In the genomic region with DNA sequence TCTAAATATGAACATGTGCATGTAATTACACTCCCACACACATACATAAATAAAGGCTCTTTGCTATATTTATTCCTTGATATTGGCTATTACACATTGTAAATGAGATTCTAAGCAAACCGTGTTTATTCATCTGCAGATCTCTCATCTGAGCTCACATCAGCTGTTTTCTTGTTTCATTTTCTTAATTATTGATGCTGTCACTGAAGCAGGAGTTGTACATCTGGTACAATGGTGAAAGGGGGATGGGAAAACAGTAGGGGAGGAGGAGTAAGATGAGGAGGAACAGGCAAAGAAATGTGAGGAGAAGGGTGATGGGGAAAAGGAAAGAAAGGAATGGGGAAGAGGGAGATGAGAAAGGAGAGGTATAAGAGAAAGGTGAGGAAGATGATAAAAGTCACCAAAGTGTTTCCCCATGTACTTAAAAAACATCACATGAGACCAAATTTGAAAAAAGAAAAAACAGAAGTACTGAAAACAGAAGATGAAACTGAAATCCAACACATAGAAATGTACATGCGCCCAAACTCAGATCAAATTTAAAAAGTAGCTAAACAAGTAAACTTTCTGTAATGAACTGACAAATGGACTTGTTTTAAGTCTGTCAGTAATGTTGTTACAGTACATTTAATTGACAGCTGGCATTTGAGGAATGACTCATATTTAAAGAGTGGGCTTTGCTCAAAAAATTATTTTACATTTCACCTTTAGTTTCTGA, we compare ENCODE assay signal across 31 cellular contexts.
A peak's percentile ranks its signal among the peaks of the same experiment; 100 is the strongest.
DNase-seq lines count a peak whose midpoint lies in the region; ATAC-seq, FAIRE-seq and TF ChIP-seq lines count a peak whose summit lies in the region.
"Had no signal": no experiment of that assay in that cellular context is flagged by ENCODE, and none has a peak within 500 bp of the region (broad histone marks: within the 10 kb centered on the region; RNA-seq: fewer than 3 reads in every experiment).

No MANE protein-coding gene starts in this region.

- H3K27ac Mint-ChIP-seq in activated CD8-positive, alpha-beta T cell treated with anti-CD3 and anti-CD28 coated beads for 36 hours = no peak overlapping the region
- no peak overlapping the region for H3K27ac Mint-ChIP-seq in activated T-cell treated with anti-CD3 and anti-CD28 coated beads, Interleukin-2, amount 50 U/mL, for 24 hours
- H3K27ac Mint-ChIP-seq: activated CD4-positive, alpha-beta T cell treated with anti-CD3 and anti-CD28 coated beads, Interleukin-2, amount 10 ng/mL, durations not matched to agents 24 days and 14 days; activated naive CD4-positive, alpha-beta T cell treated with anti-CD3 and anti-CD28 coated beads, Interleukin-2, amount 50 U/mL, for 72 hours; T-helper 17 cell had no signal

- H3K27me3 ChIP-seq in SJCRH30 (no peaks in the 10 kb centered on the region), foreskin keratinocyte (no peaks in the 10 kb centered on the region)
- H3K27me3 ChIP-seq: dorsolateral prefrontal cortex, Peyer's patch, SJSA1, spleen, testis, uterus had no signal

- TF ChIP-seq CTCF in activated CD8-positive, alpha-beta T cell treated with anti-CD3 and anti-CD28 coated beads for 36 hours (IDR thresholded peaks at IDR 0.05) = no peak
- TF ChIP-seq CTCF in foreskin keratinocyte (conservative IDR thresholded peaks at IDR 0.05) = no peak

- H3K4me1 ChIP-seq in SJCRH30 (peaks cover 10% of the 10 kb centered on the region), foreskin keratinocyte (no peaks in the 10 kb centered on the region)
- H3K4me1 ChIP-seq: Peyer's patch, SJSA1, spleen, testis, uterus had no signal

- no peaks in the 10 kb centered on the region for H3K36me3 ChIP-seq in SJCRH30
- H3K36me3 ChIP-seq: Peyer's patch, SJSA1, spleen, uterus had no signal

- no peak for FAIRE-seq in GM12891 (lab: Jason Lieb, UNC)
- FAIRE-seq: D721Med, endothelial cell of umbilical vein, GM19239 had no signal

- peaks cover 2% of the 10 kb centered on the region for H3K27me3 Mint-ChIP-seq in activated CD8-positive, alpha-beta T cell treated with anti-CD3 and anti-CD28 coated beads for 36 hours
- peaks cover 15% of the 10 kb centered on the region for H3K27me3 Mint-ChIP-seq in activated T-cell treated with anti-CD3 and anti-CD28 coated beads, Interleukin-2, amount 50 U/mL, for 24 hours

- CTCF ChIA-PET in activated CD8-positive, alpha-beta T cell treated with anti-CD3 and anti-CD28 coated beads for 36 hours (lab: Charles Lee) = interaction anchor here (0.6 to 1.4 kb wide), 4 partner anchors 8 to 531 kb away, joined by 3 read pairs; no protein-coding TSS in a partner anchor

- peak; percentile 69 for DNase-seq in DMS114 treated with DMSO at 0.1 percent for 48 hours (lab: John Stamatoyannopoulos, UW; ENCODE audit: unreplicated experiment)
- no peak for DNase-seq in SJCRH30
- no peak for DNase-seq in activated CD8-positive, alpha-beta T cell treated with anti-CD3 and anti-CD28 coated beads for 36 hours
- no peak for DNase-seq in activated T-cell treated with anti-CD3 and anti-CD28 coated beads, Interleukin-2, amount 50 U/mL, for 24 hours
- no peak for DNase-seq in foreskin keratinocyte
- DNase-seq in GM12891 (ENCODE audit: insufficient read length, low spot score) = no peak
- DNase-seq: activated CD4-positive, alpha-beta T cell treated with anti-CD3 and anti-CD28 coated beads, Interleukin-2, amount 10 ng/mL, durations not matched to agents 24 days and 14 days; aorta; caudate nucleus; dorsolateral prefrontal cortex; H7; head of caudate nucleus; left cardiac atrium; mesendoderm; NCI-H1436 treated with DMSO at 0.1 percent for 48 hours; Peyer's patch; retina; spleen; stimulated activated CD4-positive, alpha-beta T cell treated with anti-CD3 and anti-CD28 coated beads, Interleukin-4, amount 100 ng/mL, for 1 hour; stimulated activated naive CD4-positive, alpha-beta T cell; T-helper 17 cell; testis; uterus had no signal

- H3K36me3 Mint-ChIP-seq in activated CD8-positive, alpha-beta T cell treated with anti-CD3 and anti-CD28 coated beads for 36 hours (ENCODE audit: low read depth) = no peaks in the 10 kb centered on the region
- H3K36me3 Mint-ChIP-seq in activated T-cell treated with anti-CD3 and anti-CD28 coated beads, Interleukin-2, amount 50 U/mL, for 24 hours (ENCODE audit: low read depth) = no peaks in the 10 kb centered on the region
- H3K36me3 Mint-ChIP-seq: activated naive CD4-positive, alpha-beta T cell treated with anti-CD3 and anti-CD28 coated beads, Interleukin-2, amount 50 U/mL, for 72 hours had no signal

- no peaks in the 10 kb centered on the region for H3K9me3 ChIP-seq in SJCRH30 (replicated peaks)
- H3K9me3 ChIP-seq: Peyer's patch, SJSA1, spleen, testis, uterus had no signal

- no peak for TF ChIP-seq POLR2A in GM12891 (IDR thresholded peaks at IDR 0.05; ENCODE audit: low read depth, low read length)

- POLR2A ChIA-PET in activated CD8-positive, alpha-beta T cell treated with anti-CD3 and anti-CD28 coated beads for 36 hours (lab: Charles Lee) = no interaction called here

- peak overlapping the region; percentile 6; the same call in 1 of the 2 replicates for H3K27ac ChIP-seq in SJCRH30
- H3K27ac ChIP-seq in foreskin keratinocyte = no peak overlapping the region
- H3K27ac ChIP-seq: C4-2B, dorsolateral prefrontal cortex, Peyer's patch, SJSA1, spleen, testis, uterus had no signal

- intact Hi-C loops in activated CD8-positive, alpha-beta T cell treated with anti-CD3 and anti-CD28 coated beads for 36 hours (cut with micrococcal nuclease) = no loop called here

- ATAC-seq in GM19438 (IDR thresholded peaks at IDR 0.05; ENCODE audit: low read depth, unreplicated experiment) = peak; percentile 54
- ATAC-seq in HG03354 (IDR thresholded peaks at IDR 0.05; ENCODE audit: poor library complexity, severe bottlenecking, unreplicated experiment) = peak; percentile 56
- no peak for ATAC-seq in activated CD8-positive, alpha-beta T cell treated with anti-CD3 and anti-CD28 coated beads for 36 hours
- ATAC-seq in foreskin keratinocyte = no peak
- ATAC-seq: activated naive CD4-positive, alpha-beta T cell treated with anti-CD3 and anti-CD28 coated beads, Interleukin-2, amount 50 U/mL, for 72 hours; left cardiac atrium; T-helper 17 cell had no signal

- no peaks in the 10 kb centered on the region for H3K4me1 Mint-ChIP-seq in activated CD8-positive, alpha-beta T cell treated with anti-CD3 and anti-CD28 coated beads for 36 hours (ENCODE audit: low read depth)
- no peaks in the 10 kb centered on the region for H3K4me1 Mint-ChIP-seq in activated T-cell treated with anti-CD3 and anti-CD28 coated beads, Interleukin-2, amount 50 U/mL, for 24 hours (ENCODE audit: low read depth)
- H3K4me1 Mint-ChIP-seq: activated CD4-positive, alpha-beta T cell treated with anti-CD3 and anti-CD28 coated beads, Interleukin-2, amount 10 ng/mL, durations not matched to agents 24 days and 14 days; T-helper 17 cell had no signal

- H3K4me3 ChIP-seq in SJCRH30 = no peak overlapping the region
- H3K4me3 ChIP-seq: dorsolateral prefrontal cortex, Peyer's patch, SJSA1, spleen, testis, uterus had no signal

- no peaks in the 10 kb centered on the region for H3K9me3 Mint-ChIP-seq in activated CD8-positive, alpha-beta T cell treated with anti-CD3 and anti-CD28 coated beads for 36 hours
- no peaks in the 10 kb centered on the region for H3K9me3 Mint-ChIP-seq in activated T-cell treated with anti-CD3 and anti-CD28 coated beads, Interleukin-2, amount 50 U/mL, for 24 hours
- H3K9me3 Mint-ChIP-seq: activated CD4-positive, alpha-beta T cell treated with anti-CD3 and anti-CD28 coated beads, Interleukin-2, amount 10 ng/mL, durations not matched to agents 24 days and 14 days; activated naive CD4-positive, alpha-beta T cell treated with anti-CD3 and anti-CD28 coated beads, Interleukin-2, amount 50 U/mL, for 72 hours had no signal

- H3K4me3 Mint-ChIP-seq in activated CD8-positive, alpha-beta T cell treated with anti-CD3 and anti-CD28 coated beads for 36 hours = no peak overlapping the region
- no peak overlapping the region for H3K4me3 Mint-ChIP-seq in activated T-cell treated with anti-CD3 and anti-CD28 coated beads, Interleukin-2, amount 50 U/mL, for 24 hours
- H3K4me3 Mint-ChIP-seq: activated CD4-positive, alpha-beta T cell treated with anti-CD3 and anti-CD28 coated beads, Interleukin-2, amount 10 ng/mL, durations not matched to agents 24 days and 14 days; T-helper 17 cell had no signal

TF ChIP-seq in GM12891, 5 proteins besides CTCF, POLR2A, EP300 and RAD21:
- TF ChIP-seq PAX5 (IDR thresholded peaks at IDR 0.05; ENCODE audit: insufficient read depth, low read length, severe bottlenecking) = no peak
- no peak for TF ChIP-seq POLR2AphosphoS5 (IDR thresholded peaks at IDR 0.05; ENCODE audit: low read depth, low read length)
- TF ChIP-seq SPI1 (IDR thresholded peaks at IDR 0.05; ENCODE audit: low read depth, low read length) = no peak
- no peak for TF ChIP-seq TAF1 (IDR thresholded peaks at IDR 0.05; ENCODE audit: low read depth, low read length)
- TF ChIP-seq POU2F2 (IDR thresholded peaks at IDR 0.05; ENCODE audit: low read depth, low read length) = no peak

Comparison
In these comparisons a context has a peak if more than half of its experiments do, and no peak if none do; other contexts are left out.
1. ATAC-seq: peak in GM19438 (single experiment) and HG03354 (single experiment); none in activated CD8-positive, alpha-beta T cell treated with anti-CD3 and anti-CD28 coated beads for 36 hours (single experiment) and foreskin keratinocyte (single experiment).